1 cellular context compared by ENCODE assay signal in genomic region chr4:38024203-38024504, GRCh38.
TF ChIP-seq lines count a peak whose summit lies in the region.

No MANE protein-coding gene starts in this region.

TF ChIP-seq in GM23338, 12 proteins besides CTCF, POLR2A, EP300 and RAD21 (continued from another document):
- TF ChIP-seq ZNF462 (CRISPR knock-in tag; IDR thresholded peaks at IDR 0.05) (no peak), POLR2AphosphoS5 (IDR thresholded peaks at IDR 0.05; ENCODE audit: low read depth) (no peak), EZH2 (IDR thresholded peaks at IDR 0.05; ENCODE audit: low read depth, unreplicated experiment) (no peak), ZNF114 (CRISPR knock-in tag; IDR thresholded peaks at IDR 0.05) (no peak)
